ENCODE assay signal across 1 cellular context in genomic region chr6:36536873-36537547, GRCh38.
A peak's percentile ranks its signal among the peaks of the same experiment; 100 is the strongest.
TF ChIP-seq lines count a peak whose summit lies in the region.

No MANE protein-coding gene starts in this region.

TF ChIP-seq in K562, 482 proteins besides CTCF, POLR2A, EP300 and RAD21:
- TF ChIP-seq HMGN3 (IDR thresholded peaks at IDR 0.05; ENCODE audit: borderline replicate concordance, extremely low read depth, insufficient read length, low read depth, low read length) = no peak
- no peak for TF ChIP-seq ZNF174 (CRISPR knock-in tag; IDR thresholded peaks at IDR 0.05)
- peak; percentile 73 for TF ChIP-seq MAFG (tag; conservative IDR thresholded peaks at IDR 0.05)
- no peak for TF ChIP-seq MCM5 (IDR thresholded peaks at IDR 0.05; ENCODE audit: low read depth)
- no peak for TF ChIP-seq E4F1 (CRISPR knock-in tag; IDR thresholded peaks at IDR 0.05; ENCODE audit: borderline replicate concordance)
- TF ChIP-seq ZNF316 (IDR thresholded peaks at IDR 0.05) = peak; percentile 59
- no peak for TF ChIP-seq BRD4 (IDR thresholded peaks at IDR 0.05)
- peak; percentile 64 for TF ChIP-seq C11orf30 (IDR thresholded peaks at IDR 0.05; ENCODE audit: low read depth)
- peak; percentile 52; the same call in 1 of the 2 replicates for TF ChIP-seq MAFF (IDR thresholded peaks at IDR 0.05; ENCODE audit: low read length)
- TF ChIP-seq NFE2 (IDR thresholded peaks at IDR 0.05; ENCODE audit: low read depth) = peak; percentile 61
